Comparison of ENCODE assay signal across 13 cellular contexts in the genomic region with DNA sequence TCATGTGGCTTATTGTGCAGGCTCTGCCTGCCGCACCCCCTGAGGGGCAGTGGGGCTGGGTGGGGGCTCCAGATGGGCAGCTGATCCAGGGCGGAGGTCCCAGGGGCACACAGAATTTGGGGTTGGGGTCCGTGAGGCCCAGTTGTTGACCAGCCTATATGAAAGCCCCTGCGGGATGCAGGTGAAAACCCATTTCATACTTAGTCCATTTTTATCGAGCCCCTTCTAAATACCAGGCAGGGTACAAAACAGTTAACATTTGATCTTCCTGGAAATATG. TPM values are rescaled to one million over a fixed set of nuclear protein-coding genes. Genes with fewer than 3 reads are reported as not detected.
DNase-seq lines count a peak whose midpoint lies in the region; ATAC-seq and TF ChIP-seq lines count a peak whose summit lies in the region.
"Had no signal": no experiment of that assay in that cellular context is flagged by ENCODE, and none has a peak within 500 bp of the region (broad histone marks: within the 10 kb centered on the region; RNA-seq: fewer than 3 reads in every experiment).

No MANE protein-coding gene starts in this region.

- no peak overlapping the region for H2BK12ac ChIP-seq in neuronal stem cell (ENCODE audit: low read length)

- H3K9ac ChIP-seq in neuronal stem cell (ENCODE audit: low read depth, low read length, poor library complexity) (no peak overlapping the region), PC-3 (ENCODE audit: low read length) (no peak overlapping the region)
- H3K9ac ChIP-seq: BLaER1 treated with 17β-estradiol and CSF1 and Interleukin-3, amounts not matched to agents 10 nM and 100 nM had no signal

- no peak overlapping the region for H2BK5ac ChIP-seq in neuronal stem cell (ENCODE audit: low read length)

- TF ChIP-seq EP300 in sigmoid colon (IDR thresholded peaks at IDR 0.05) = no peak

- peak; percentile 48 for DNase-seq in activated effector memory CD4-positive, alpha-beta T cell treated with anti-CD3 and anti-CD28 coated beads, Interleukin-2, amount 50 U/mL, for 16 hours
- DNase-seq in activated effector memory CD4-positive, alpha-beta T cell treated with Interleukin-2 at 50 U/mL for 16 hours = no peak
- no peak for DNase-seq in neuronal stem cell (ENCODE audit: low spot score)
- peak; percentile 21 for DNase-seq in sigmoid colon
- no peak for DNase-seq in inferior parietal cortex (ENCODE audit: extremely low spot score)
- DNase-seq in NCI-H2029 treated with DMSO at 0.1 percent for 48 hours (lab: John Stamatoyannopoulos, UW) = no peak
- DNase-seq in PC-3 = no peak
- DNase-seq: 8988T; CD8-positive, alpha-beta T cell; DMS 273 treated with DMSO at 0.1 percent for 48 hours had no signal

- no CpG with 5 or more reads among the region's 5 CpGs for WGBS in neuronal stem cell (ENCODE audit: extremely low coverage in 2 of 2, insufficient read length in 2 of 2, insufficient replicate concordance in 1 of 2), 2 donors
- 95 to 96% methylated on average over 5 of the region's 5 CpGs for WGBS in sigmoid colon, 2 donors

- no peak overlapping the region for H4K91ac ChIP-seq in neuronal stem cell (ENCODE audit: low read depth, low read length, poor library complexity)

- no peak overlapping the region for H3K23ac ChIP-seq in neuronal stem cell (ENCODE audit: low read depth, low read length, poor library complexity)

- no peak for TF ChIP-seq CTCF in sigmoid colon (IDR thresholded peaks at IDR 0.05)
- TF ChIP-seq CTCF in PC-3 (conservative IDR thresholded peaks at IDR 0.05; ENCODE audit: low read depth, low read length) = no peak

- no peak overlapping the region for H3K4me3 ChIP-seq in neuronal stem cell (ENCODE audit: low read length in 2 of 2)
- no peak overlapping the region for H3K4me3 ChIP-seq in sigmoid colon
- no peak overlapping the region for H3K4me3 ChIP-seq in PC-3 (ENCODE audit: low read length)
- H3K4me3 ChIP-seq: BLaER1 treated with 17β-estradiol and CSF1 and Interleukin-3, amounts not matched to agents 10 nM and 100 nM had no signal

- ATAC-seq in PC-3 = no peak
- ATAC-seq: CD8-positive, alpha-beta T cell had no signal

- TF ChIP-seq POLR2A in sigmoid colon (IDR thresholded peaks at IDR 0.05) = no peak

- CTCF ChIA-PET in PC-3 (lab: Charles Lee) = no interaction called here

- peak overlapping the region; percentile 27 for H3K18ac ChIP-seq in neuronal stem cell (ENCODE audit: low read length)

- no peak overlapping the region for H2AFZ ChIP-seq in neuronal stem cell (ENCODE audit: low read length)
- H2AFZ ChIP-seq in PC-3 (ENCODE audit: low read length) = no peak overlapping the region

- H3K36me3 ChIP-seq in neuronal stem cell (replicated peaks in 1 of 2; ENCODE audit: control insufficient read depth in 2 of 2, insufficient read depth in 2 of 2, low read length in 2 of 2) (no peaks in the 10 kb centered on the region), sigmoid colon (no peaks in the 10 kb centered on the region), PC-3 (ENCODE audit: low read depth, low read length) (no peaks in the 10 kb centered on the region)
- H3K36me3 ChIP-seq: BLaER1 treated with 17β-estradiol and CSF1 and Interleukin-3, amounts not matched to agents 10 nM and 100 nM had no signal

- no TSS peak for BruUV-seq in PC-3 (replicated peaks; lab: Mats Ljungman, UMichigan)

- POLR2A ChIA-PET in PC-3 (lab: Charles Lee; ENCODE audit: unreplicated experiment) = no interaction called here

- H4K8ac ChIP-seq in neuronal stem cell (ENCODE audit: low read depth, low read length) = no peak overlapping the region

- H3K4ac ChIP-seq in neuronal stem cell (ENCODE audit: low read length) = no peak overlapping the region

- H2BK120ac ChIP-seq in neuronal stem cell (ENCODE audit: low read depth, low read length) = no peak overlapping the region

- H3K4me1 ChIP-seq in neuronal stem cell (ENCODE audit: control insufficient read depth in 2 of 2, insufficient read depth in 1 of 2, low read depth in 1 of 2, low read length in 2 of 2) (peaks cover 0 to 1% of the 10 kb centered on the region in 2 donors), sigmoid colon (peaks cover 0 to 13% (median 3%) of the 10 kb centered on the region in 4 donors), PC-3 (ENCODE audit: insufficient read depth, low read length) (peaks cover 12% of the 10 kb centered on the region)

- no peak overlapping the region for H3K27ac ChIP-seq in neuronal stem cell (replicated peaks; ENCODE audit: low read length)
- no peak overlapping the region for H3K27ac ChIP-seq in sigmoid colon
- no peak overlapping the region for H3K27ac ChIP-seq in PC-3 (ENCODE audit: low read length)
- H3K27ac ChIP-seq: BLaER1 treated with 17β-estradiol and CSF1 and Interleukin-3, amounts not matched to agents 10 nM and 100 nM had no signal

- H3F3A ChIP-seq in PC-3 (ENCODE audit: low read length, unreplicated experiment) = no peaks in the 10 kb centered on the region

- no peaks in the 10 kb centered on the region for H3K9me2 ChIP-seq in PC-3 (replicated peaks; ENCODE audit: low read length)

- no peaks in the 10 kb centered on the region for H3K79me2 ChIP-seq in PC-3 (ENCODE audit: low read length)

- peaks cover 0 to 48% (median 0%) of the 10 kb centered on the region in 3 experiments for H3K27me3 ChIP-seq in neuronal stem cell (ENCODE audit: control insufficient read depth in 3 of 3, insufficient read depth in 3 of 3, low read depth in 1 of 3, low read length in 3 of 3)
- no peaks in the 10 kb centered on the region for H3K27me3 ChIP-seq in sigmoid colon
- H3K27me3 ChIP-seq in PC-3 (ENCODE audit: low read length) = no peaks in the 10 kb centered on the region
- H3K27me3 ChIP-seq: BLaER1 treated with 17β-estradiol and CSF1 and Interleukin-3, amounts not matched to agents 10 nM and 100 nM had no signal

- H2BK15ac ChIP-seq in neuronal stem cell (ENCODE audit: low read length) = no peak overlapping the region

- H3K9me3 ChIP-seq in neuronal stem cell (replicated peaks in 1 of 2; ENCODE audit: control insufficient read depth in 2 of 2, insufficient read depth in 1 of 2, low read depth in 1 of 2, low read length in 2 of 2) (no peaks in the 10 kb centered on the region), sigmoid colon (no peaks in the 10 kb centered on the region), PC-3 (ENCODE audit: low read length) (no peaks in the 10 kb centered on the region)

- intact Hi-C loops in sigmoid colon (cut with DNase I) (no loop called here), PC-3 (cut with micrococcal nuclease) (no loop called here)

- no peaks in the 10 kb centered on the region for H4K20me1 ChIP-seq in PC-3 (ENCODE audit: low read length)
- H4K20me1 ChIP-seq: BLaER1 treated with 17β-estradiol and CSF1 and Interleukin-3, amounts not matched to agents 10 nM and 100 nM had no signal

- no peak overlapping the region for H2AK5ac ChIP-seq in neuronal stem cell (ENCODE audit: low read depth, low read length)

- H3K14ac ChIP-seq in neuronal stem cell (ENCODE audit: low read length) = no peak overlapping the region

- no peak overlapping the region for H3K4me2 ChIP-seq in neuronal stem cell (ENCODE audit: insufficient read depth, low read length, poor library complexity, severe bottlenecking)
- H3K4me2 ChIP-seq in PC-3 (ENCODE audit: low read length) = no peak overlapping the region

- H3K79me1 ChIP-seq in neuronal stem cell (ENCODE audit: low read depth, low read length) = no peaks in the 10 kb centered on the region

RNA-seq across cellular contexts. Expression of a gene that starts 30.6 kb away (rescaled TPM):
- polyA plus RNA-seq in neuronal stem cell (2013, experiment 1 of 2) = not detected
- 0.03 TPM for polyA plus RNA-seq in neuronal stem cell (2013, experiment 2 of 2)
- total RNA-seq in sigmoid colon (1 to 10 TPM in 2 of 4 donors, under 1 TPM in 1, not detected in 1; 0.54 to 3.0 (median 1.4) TPM), PC-3 (2014; rRNA removed) (28.0 and 37.8 TPM in 2 replicates)
- 100 to 1,000 TPM in 1 of 3 donors, 10 to 100 TPM in 2; 57.6 to 128 (median 67.9) TPM for polyA plus RNA-seq in sigmoid colon
- total RNA-seq: H1, H9 had no signal
- polyA plus RNA-seq: H1 had no signal

RNA-seq across cellular contexts. Expression of a gene that starts 39.8 kb away (rescaled TPM):
- 54.0 TPM for polyA plus RNA-seq in neuronal stem cell (2013, experiment 1 of 2)
- 53.1 TPM for polyA plus RNA-seq in neuronal stem cell (2013, experiment 2 of 2)
- total RNA-seq in sigmoid colon (10 to 100 TPM; 28.1 to 47.9 (median 30.7) TPM), PC-3 (2014; rRNA removed) (51.4 and 63.6 TPM in 2 replicates)
- polyA plus RNA-seq in sigmoid colon = 10 to 100 TPM; 28.8 to 32.6 (median 31.2) TPM

Comparison
In these comparisons a context has a peak if more than half of its experiments do, and no peak if none do; other contexts are left out.
1. DNase-seq: peak in activated effector memory CD4-positive, alpha-beta T cell treated with anti-CD3 and anti-CD28 coated beads, Interleukin-2, amount 50 U/mL, for 16 hours (single experiment) and sigmoid colon (single experiment); none in activated effector memory CD4-positive, alpha-beta T cell treated with Interleukin-2 at 50 U/mL for 16 hours (single experiment), neuronal stem cell (single experiment), inferior parietal cortex (single experiment), NCI-H2029 treated with DMSO at 0.1 percent for 48 hours (single experiment) and PC-3 (single experiment).